Comparison of ENCODE assay signal across 25 cellular contexts in genomic region chr6:148983986-148984385, GRCh38.
"Had no signal": no experiment of that assay in that cellular context is flagged by ENCODE, and none has a peak within 500 bp of the region (broad histone marks: within the 10 kb centered on the region; RNA-seq: fewer than 3 reads in every experiment).

No MANE protein-coding gene starts in this region.

- H3K27ac ChIP-seq: neural progenitor cell, parathyroid adenoma, psoas muscle, right lobe of liver, sigmoid colon, stomach, thoracic aorta, thyroid gland, tibial nerve, upper lobe of left lung, vagina had no signal

- H3K79me2 ChIP-seq: parathyroid adenoma had no signal

- DNase-seq: occipital lobe; posterior cingulate gyrus; psoas muscle; right cardiac atrium; right lobe of liver; sigmoid colon; small intestine; stimulated activated CD4-positive, alpha-beta T cell treated with anti-CD3 and anti-CD28 coated beads, Interleukin-15, amount 100 ng/mL, for 24 hours; stimulated activated CD4-positive, alpha-beta T cell treated with anti-CD3 and anti-CD28 coated beads, Interleukin-2, amount 100 ng/mL, for 24 hours; stimulated activated CD4-positive, alpha-beta T cell treated with anti-CD3 and anti-CD28 coated beads, Interleukin-2, amount 100 ng/mL, for 48 hours; stimulated activated CD4-positive, alpha-beta T cell treated with anti-CD3 and anti-CD28 coated beads, Interleukin-4, amount 100 ng/mL, for 24 hours; stimulated activated naive B cell treated with anti-CD40 and anti-IgM and Interleukin-4, amounts not matched to agents 10 μg/mL and 1 μg/mL and 100 μg/mL, for 72 hours; stimulated activated naive CD4-positive, alpha-beta T cell treated with Interleukin-2 at 50 U/mL for 16 hours; stomach; trophoblast cell; upper lobe of left lung had no signal

- H3K4me2 ChIP-seq: neural progenitor cell had no signal

- H3K36me3 ChIP-seq: neural progenitor cell, ovary, right lobe of liver, sigmoid colon, stomach, thoracic aorta, thyroid gland, tibial nerve, upper lobe of left lung, vagina had no signal

- H3K9ac ChIP-seq: neural progenitor cell, parathyroid adenoma had no signal

- ATAC-seq: psoas muscle; right cardiac atrium; right lobe of liver; stimulated activated effector memory CD8-positive, alpha-beta T cell treated with anti-CD3 and anti-CD28 coated beads, Interleukin-12 subunit alpha, Interleukin-12 subunit beta, amount 100 ng/mL, for 72 hours; stimulated activated naive B cell treated with anti-CD40 and anti-IgM and Interleukin-4, amounts not matched to agents 10 μg/mL and 1 μg/mL and 100 μg/mL, for 72 hours had no signal

- H3K27me3 ChIP-seq: neural progenitor cell, ovary, right lobe of liver, sigmoid colon, stomach, thyroid gland, tibial nerve, upper lobe of left lung, vagina had no signal

- H3K9me3 ChIP-seq: ovary, psoas muscle, right lobe of liver, sigmoid colon, stomach, thoracic aorta, thyroid gland, tibial nerve, upper lobe of left lung, vagina had no signal

- FAIRE-seq: small intestine, urothelium cell line had no signal

- H3K4me3 ChIP-seq: neural progenitor cell, ovary, psoas muscle, right lobe of liver, sigmoid colon, stomach, thoracic aorta, thyroid gland, tibial nerve, upper lobe of left lung, vagina had no signal

- H2AFZ ChIP-seq: neural progenitor cell, parathyroid adenoma had no signal

- H3K4me1 ChIP-seq: parathyroid adenoma, psoas muscle, right lobe of liver, upper lobe of left lung, vagina had no signal
